Comparison of ENCODE assay signal across 16 cellular contexts in genomic region chr6:169837529-169838250, GRCh38.
"Had no signal": no experiment of that assay in that cellular context is flagged by ENCODE, and none has a peak within 500 bp of the region (broad histone marks: within the 10 kb centered on the region; RNA-seq: fewer than 3 reads in every experiment).

No MANE protein-coding gene starts in this region.

- H3K27ac ChIP-seq: prostate gland, sigmoid colon had no signal

- H3K9me3 ChIP-seq: prostate gland, sigmoid colon had no signal

- H3K9me3 Mint-ChIP-seq: activated T-helper 2 cell treated with anti-CD3 and anti-CD28 coated beads, Interferon-gamma antibody, Interleukin-2, Interleukin-4, amounts not matched to agents 10 μg/mL and 5 μg/mL and 100 μg/mL, durations not matched to agents 14 hours and 24 hours and 36 hours; dendritic cell treated with granulocyte-macrophage colony-stimulating factor and Interleukin-4, amounts not matched to agents 40 ng/mL and 50 ng/mL, for 4 days; effector memory CD8-positive, alpha-beta T cell; naive thymus-derived CD8-positive, alpha-beta T cell; stimulated activated naive CD8-positive, alpha-beta T cell treated with anti-CD3 and anti-CD28 coated beads, Interleukin-15, Interleukin-2, amounts not matched to agents 100 ng/mL and 50 ng/mL, for 24 hours had no signal

- H3K36me3 Mint-ChIP-seq: naive thymus-derived CD8-positive, alpha-beta T cell had no signal

- H3K4me3 ChIP-seq: prostate gland, sigmoid colon had no signal

- ATAC-seq: activated CD4-positive, CD25-positive, alpha-beta regulatory T cell treated with anti-CD3 and anti-CD28 coated beads, Interleukin-2, amount 50 U/mL, for 24 hours; effector memory CD8-positive, alpha-beta T cell; naive thymus-derived CD8-positive, alpha-beta T cell had no signal

- H3K36me3 ChIP-seq: prostate gland, sigmoid colon had no signal

- H3K4me1 ChIP-seq: prostate gland, sigmoid colon had no signal

- DNase-seq: activated CD4-positive, alpha-beta T cell treated with anti-CD3 and anti-CD28 coated beads, Interleukin-2, amount 50 U/mL, for 4 hours; activated naive CD4-positive, alpha-beta T cell treated with anti-CD3 and anti-CD28 coated beads, Interleukin-2, amount 50 U/mL, for 16 hours; central memory CD4-positive, alpha-beta T cell; effector memory CD8-positive, alpha-beta T cell; erythroblast; hypothalamus; naive thymus-derived CD8-positive, alpha-beta T cell; nucleus accumbens; sigmoid colon; stimulated activated CD4-positive, alpha-beta T cell treated with anti-CD3 and anti-CD28 coated beads, Interleukin-12 subunit alpha, Interleukin-12 subunit beta, amount 100 ng/mL, for 4 hours; T-helper 2 cell had no signal

- H3K27ac Mint-ChIP-seq: activated T-helper 2 cell treated with anti-CD3 and anti-CD28 coated beads, Interferon-gamma antibody, Interleukin-2, Interleukin-4, amounts not matched to agents 10 μg/mL and 5 μg/mL and 100 μg/mL, durations not matched to agents 14 hours and 24 hours and 36 hours; dendritic cell treated with granulocyte-macrophage colony-stimulating factor and Interleukin-4, amounts not matched to agents 40 ng/mL and 50 ng/mL, for 4 days; effector memory CD8-positive, alpha-beta T cell; naive thymus-derived CD8-positive, alpha-beta T cell; stimulated activated naive CD8-positive, alpha-beta T cell treated with anti-CD3 and anti-CD28 coated beads, Interleukin-15, Interleukin-2, amounts not matched to agents 100 ng/mL and 50 ng/mL, for 24 hours had no signal

- H3K4me3 Mint-ChIP-seq: dendritic cell treated with granulocyte-macrophage colony-stimulating factor and Interleukin-4, amounts not matched to agents 40 ng/mL and 50 ng/mL, for 4 days; effector memory CD8-positive, alpha-beta T cell; naive thymus-derived CD8-positive, alpha-beta T cell; stimulated activated naive CD8-positive, alpha-beta T cell treated with anti-CD3 and anti-CD28 coated beads, Interleukin-15, Interleukin-2, amounts not matched to agents 100 ng/mL and 50 ng/mL, for 24 hours had no signal
